Comparison of ENCODE assay signal across 8 cellular contexts in the genomic region with DNA sequence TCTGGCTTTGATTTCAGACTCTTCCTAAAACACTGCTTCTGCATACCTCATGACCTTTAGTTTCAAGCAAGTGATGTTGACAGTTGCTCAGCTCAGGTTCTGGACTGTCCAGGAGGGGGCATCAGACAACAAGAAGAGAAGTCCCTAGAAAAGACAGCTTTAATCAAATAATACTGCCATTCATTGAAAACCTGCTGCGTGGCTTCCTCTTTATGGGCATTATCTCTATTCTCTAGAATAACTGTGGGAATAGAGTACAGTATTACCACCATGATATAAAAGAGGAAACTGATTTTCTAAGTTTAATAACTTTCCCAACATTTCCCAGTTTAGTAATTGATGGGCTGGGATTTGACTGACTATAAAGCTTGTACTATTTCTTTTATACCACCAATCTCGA.
DNase-seq lines count a peak whose midpoint lies in the region; ATAC-seq and TF ChIP-seq lines count a peak whose summit lies in the region.

No MANE protein-coding gene starts in this region.

- no peak overlapping the region for H2AFZ ChIP-seq in PC-3 (ENCODE audit: low read length)

- no peak overlapping the region for H3K4me2 ChIP-seq in PC-3 (ENCODE audit: low read length)

- no peaks in the 10 kb centered on the region for H3F3A ChIP-seq in PC-3 (ENCODE audit: low read length, unreplicated experiment)

- intact Hi-C loops in PC-3 (cut with micrococcal nuclease): loop anchor here (1.0 to 5.0 kb wide), 6 partner anchors 63 to 575 kb away; a partner anchor contains a TSS

- CTCF ChIA-PET in PC-3 (lab: Charles Lee): interaction anchor here (0.6 to 1.6 kb wide), 12 partner anchors 8 to 575 kb away, joined by 3 to 13 read pairs (median 3); no protein-coding TSS in a partner anchor

- ATAC-seq in GM21526 (IDR thresholded peaks at IDR 0.05; ENCODE audit: low FRiP score, unreplicated experiment) (peak; percentile 77), PC-3 (peak; percentile 78), GM18520 (IDR thresholded peaks at IDR 0.05; ENCODE audit: unreplicated experiment) (no peak)

- H3K9ac ChIP-seq in PC-3 (ENCODE audit: low read length): no peak overlapping the region

- no peaks in the 10 kb centered on the region for H3K36me3 ChIP-seq in PC-3 (ENCODE audit: low read depth, low read length)

- DNase-seq in DMS 273 treated with DMSO at 0.1 percent for 48 hours (lab: John Stamatoyannopoulos, UW): peak; percentile 56
- peak; percentile 68 for DNase-seq in Jurkat, Clone E6-1 (ENCODE audit: low read depth, low spot score)
- DNase-seq in PC-3: peak; percentile 79
- DNase-seq in activated T-helper 1 cell treated with Interleukin-2 at 50 U/mL for 16 hours (ENCODE audit: low read depth): peak; percentile 3
- peak; percentile 76 for DNase-seq in foreskin melanocyte
- peak; percentile 91 for DNase-seq in pons (ENCODE audit: low spot score)

- no peaks in the 10 kb centered on the region for H3K27me3 ChIP-seq in PC-3 (ENCODE audit: low read length)

- peaks cover 21% of the 10 kb centered on the region for H3K4me1 ChIP-seq in PC-3 (ENCODE audit: insufficient read depth, low read length)

- no peaks in the 10 kb centered on the region for H3K9me2 ChIP-seq in PC-3 (replicated peaks; ENCODE audit: low read length)

- no peak overlapping the region for H3K27ac ChIP-seq in PC-3 (ENCODE audit: low read length)

- POLR2A ChIA-PET in PC-3 (lab: Charles Lee; ENCODE audit: unreplicated experiment): no interaction called here

- H3K9me3 ChIP-seq in PC-3 (ENCODE audit: low read length): no peaks in the 10 kb centered on the region

- BruUV-seq in PC-3 (replicated peaks; lab: Mats Ljungman, UMichigan): no TSS peak

- peak; percentile 92 for TF ChIP-seq CTCF in PC-3 (conservative IDR thresholded peaks at IDR 0.05; ENCODE audit: low read depth, low read length)

- no peaks in the 10 kb centered on the region for H3K79me2 ChIP-seq in PC-3 (ENCODE audit: low read length)

- no peaks in the 10 kb centered on the region for H4K20me1 ChIP-seq in PC-3 (ENCODE audit: low read length)

- H3K4me3 ChIP-seq in Jurkat, Clone E6-1 (ENCODE audit: low read length): no peak overlapping the region
- H3K4me3 ChIP-seq in PC-3 (ENCODE audit: low read length): no peak overlapping the region

Comparison
In these comparisons a context has a peak if more than half of its experiments do, and no peak if none do; other contexts are left out.
1. DNase-seq: peak in every context shown above with its lines; median percentile 91 in pons; 79 in PC-3; 76 in foreskin melanocyte; 68 in Jurkat, Clone E6-1; 56 in DMS 273 treated with DMSO at 0.1 percent for 48 hours; 3 in activated T-helper 1 cell treated with Interleukin-2 at 50 U/mL for 16 hours.